ENCODE assay signal across 1 cellular context in genomic region chr12:7748774-7749296, GRCh38.
TF ChIP-seq lines count a peak whose summit lies in the region.

No MANE protein-coding gene starts in this region.

TF ChIP-seq in GM23338, 12 proteins besides CTCF, POLR2A, EP300 and RAD21 (continued from another document):
- no peak for TF ChIP-seq ZNF462 (CRISPR knock-in tag; IDR thresholded peaks at IDR 0.05)
- no peak for TF ChIP-seq EZH2phosphoT487 (IDR thresholded peaks at IDR 0.05; ENCODE audit: unreplicated experiment)
- no peak for TF ChIP-seq NANOG (IDR thresholded peaks at IDR 0.05; ENCODE audit: borderline replicate concordance)
- no peak for TF ChIP-seq EZH2 (IDR thresholded peaks at IDR 0.05; ENCODE audit: low read depth, unreplicated experiment)
- TF ChIP-seq ZNF114 (CRISPR knock-in tag; IDR thresholded peaks at IDR 0.05): no peak
- TF ChIP-seq ZNF331 (CRISPR knock-in tag; IDR thresholded peaks at IDR 0.05; ENCODE audit: low read depth): no peak
- no peak for TF ChIP-seq JUNB (IDR thresholded peaks at IDR 0.05; ENCODE audit: unreplicated experiment)
TF ChIP-seq in GM23338: peak in this region for 0.
